Comparison of ENCODE assay signal across 20 cellular contexts in genomic region chr13:84810781-84811180, GRCh38.
A peak's percentile ranks its signal among the peaks of the same experiment; 100 is the strongest.
DNase-seq lines count a peak whose midpoint lies in the region; ATAC-seq and TF ChIP-seq lines count a peak whose summit lies in the region.
"Had no signal": no experiment of that assay in that cellular context is flagged by ENCODE, and none has a peak within 500 bp of the region (broad histone marks: within the 10 kb centered on the region; RNA-seq: fewer than 3 reads in every experiment).

No MANE protein-coding gene starts in this region.

- H2BK15ac ChIP-seq in mesendoderm (replicated peaks; ENCODE audit: low read depth): no peak overlapping the region

- no peak overlapping the region for H2AK5ac ChIP-seq in mesendoderm (ENCODE audit: low read length)

- POLR2A ChIA-PET in MCF 10A (lab: Yijun Ruan, JAX) (no interaction called here), WTC11 (lab: Charles Lee) (no interaction called here)

- H3K79me2 ChIP-seq in mesendoderm (ENCODE audit: control insufficient read depth, insufficient read depth, low read length) (no peaks in the 10 kb centered on the region), Karpas-422 (ENCODE audit: low read length) (no peaks in the 10 kb centered on the region)

- TF ChIP-seq POLR2A in breast epithelium (IDR thresholded peaks at IDR 0.05): no peak

- intact Hi-C loops in MCF 10A (cut with micrococcal nuclease) (no loop called here), breast epithelium (cut with DNase I; ENCODE audit: low total_unique reads) (no loop called here)

- no peak overlapping the region for H3K9ac ChIP-seq in mesendoderm (ENCODE audit: low read length)
- no peak overlapping the region for H3K9ac ChIP-seq in Karpas-422 (ENCODE audit: low read length)

- no peaks in the 10 kb centered on the region for H3K9me2 ChIP-seq in Karpas-422 (replicated peaks; ENCODE audit: insufficient read depth, low read length)

- H3K4me3 ChIP-seq in breast epithelium (no peak overlapping the region), mesendoderm (ENCODE audit: low read length) (no peak overlapping the region), Karpas-422 (ENCODE audit: low read length) (no peak overlapping the region)
- H3K4me3 ChIP-seq: SJCRH30 had no signal

- H3K9me3 ChIP-seq in breast epithelium (no peaks in the 10 kb centered on the region), Karpas-422 (ENCODE audit: low read length) (no peaks in the 10 kb centered on the region)
- H3K9me3 ChIP-seq: SJCRH30 had no signal

- no peak for DNase-seq in MCF 10A (ENCODE audit: unreplicated experiment)
- DNase-seq in breast epithelium (ENCODE audit: low spot score in 2 of 2): no peak
- no peak for DNase-seq in WTC11 (ENCODE audit: low spot score)
- DNase-seq in mesendoderm: peak; percentile 78
- no peak for DNase-seq in endothelial cell (ENCODE audit: low spot score)
- no peak for DNase-seq in HuH-7 (ENCODE audit: low spot score)
- DNase-seq in Karpas-422: no peak
- DNase-seq: 8988T; CD8-positive, alpha-beta T cell; DMS79 treated with DMSO at 0.1 percent for 48 hours; GF-D8; GOT3; MV-4-11; NCI-H1930; NCI-H446 treated with DMSO at 0.1 percent for 48 hours; NK-92 treated with Interleukin-12 subunit alpha and Interleukin-12 subunit beta, amount 100 ng/mL, for 24 hours had no signal

- H3K4me2 ChIP-seq in mesendoderm (ENCODE audit: low read length): no peak overlapping the region
- no peak overlapping the region for H3K4me2 ChIP-seq in Karpas-422 (ENCODE audit: low read depth, low read length, poor library complexity, severe bottlenecking)

- WGBS in mesendoderm (ENCODE audit: extremely low coverage, insufficient coverage, low lambda C conversion rate): no CpG with 5 or more reads among the region's 4 CpGs

- H3K56ac ChIP-seq in mesendoderm (ENCODE audit: low read length): no peak overlapping the region

- H3K79me1 ChIP-seq in mesendoderm (ENCODE audit: low read length): no peaks in the 10 kb centered on the region

- H2BK120ac ChIP-seq in mesendoderm (ENCODE audit: low read depth, low read length): no peak overlapping the region

- H3K9me3 Mint-ChIP-seq in MCF 10A (ENCODE audit: unreplicated experiment): no peaks in the 10 kb centered on the region
- no peaks in the 10 kb centered on the region for H3K9me3 Mint-ChIP-seq in WTC11
- no peaks in the 10 kb centered on the region for H3K9me3 Mint-ChIP-seq in endothelial cell (ENCODE audit: unreplicated experiment)
- H3K9me3 Mint-ChIP-seq: CD8-positive, alpha-beta T cell had no signal

- no peak overlapping the region for H4K8ac ChIP-seq in mesendoderm (ENCODE audit: low read depth, low read length)

- H3K27ac Mint-ChIP-seq in MCF 10A (ENCODE audit: low read depth, unreplicated experiment) (peak overlapping the region; percentile 16), WTC11 (peak overlapping the region; percentile 1; the same call in 1 of the 2 replicates), endothelial cell (ENCODE audit: unreplicated experiment) (no peak overlapping the region)
- H3K27ac Mint-ChIP-seq: CD8-positive, alpha-beta T cell; IgD-negative memory B cell had no signal

- TF ChIP-seq CTCF in MCF 10A (IDR thresholded peaks at IDR 0.05; ENCODE audit: unreplicated experiment) (no peak), breast epithelium (IDR thresholded peaks at IDR 0.05) (no peak), WTC11 (IDR thresholded peaks at IDR 0.05) (no peak), endothelial cell (IDR thresholded peaks at IDR 0.05; ENCODE audit: unreplicated experiment) (no peak)

- ATAC-seq in WTC11 (peak; percentile 76), GM21526 (IDR thresholded peaks at IDR 0.05; ENCODE audit: low FRiP score, unreplicated experiment) (no peak)
- ATAC-seq: CD8-positive, alpha-beta T cell had no signal

- no peaks in the 10 kb centered on the region for H3K36me3 ChIP-seq in breast epithelium
- H3K36me3 ChIP-seq in mesendoderm (ENCODE audit: control insufficient read depth, insufficient read depth, low read length): no peaks in the 10 kb centered on the region
- H3K36me3 ChIP-seq in Karpas-422 (ENCODE audit: insufficient read depth, low read length): no peaks in the 10 kb centered on the region
- H3K36me3 ChIP-seq: SJCRH30 had no signal

- H3K27ac ChIP-seq in breast epithelium: no peak overlapping the region
- H3K27ac ChIP-seq in mesendoderm (ENCODE audit: low read depth, low read length): no peak overlapping the region
- H3K27ac ChIP-seq in Karpas-422 (ENCODE audit: low read length): no peak overlapping the region
- H3K27ac ChIP-seq: RWPE1, SJCRH30 had no signal

- H3K36me3 Mint-ChIP-seq in MCF 10A (ENCODE audit: insufficient read depth, unreplicated experiment): no peaks in the 10 kb centered on the region
- H3K36me3 Mint-ChIP-seq in WTC11: no peaks in the 10 kb centered on the region
- no peaks in the 10 kb centered on the region for H3K36me3 Mint-ChIP-seq in endothelial cell (ENCODE audit: low read depth, unreplicated experiment)
- H3K36me3 Mint-ChIP-seq: CD8-positive, alpha-beta T cell; IgD-negative memory B cell had no signal

- no peak overlapping the region for H2BK5ac ChIP-seq in mesendoderm (ENCODE audit: low read length)

- no peak overlapping the region for H2AFZ ChIP-seq in Karpas-422 (ENCODE audit: low read length)

- no peak overlapping the region for H3K23ac ChIP-seq in mesendoderm (ENCODE audit: low read length)

- H3K27me3 Mint-ChIP-seq in MCF 10A (ENCODE audit: insufficient read depth, unreplicated experiment) (no peaks in the 10 kb centered on the region), WTC11 (ENCODE audit: low read depth) (no peaks in the 10 kb centered on the region), endothelial cell (ENCODE audit: unreplicated experiment) (no peaks in the 10 kb centered on the region)
- H3K27me3 Mint-ChIP-seq: IgD-negative memory B cell had no signal

- no peak overlapping the region for H3K18ac ChIP-seq in mesendoderm (ENCODE audit: low read length)

- no peaks in the 10 kb centered on the region for H3K4me1 Mint-ChIP-seq in MCF 10A (ENCODE audit: insufficient read depth, unreplicated experiment)
- H3K4me1 Mint-ChIP-seq in WTC11: peaks cover 15% of the 10 kb centered on the region
- no peaks in the 10 kb centered on the region for H3K4me1 Mint-ChIP-seq in endothelial cell (ENCODE audit: unreplicated experiment)
- H3K4me1 Mint-ChIP-seq: IgD-negative memory B cell had no signal

- no TSS peak for BruUV-seq in MCF 10A (replicated peaks; lab: Mats Ljungman, UMichigan)

- CTCF ChIA-PET in MCF 10A (lab: Yijun Ruan, JAX) (no interaction called here), WTC11 (lab: Charles Lee) (interaction anchor here (0.7 kb wide), 1 partner anchor 552 kb away, joined by 3 read pairs; no protein-coding TSS in a partner anchor)

- H3K4me3 Mint-ChIP-seq in MCF 10A (ENCODE audit: unreplicated experiment) (no peak overlapping the region), WTC11 (no peak overlapping the region), endothelial cell (ENCODE audit: unreplicated experiment) (no peak overlapping the region)
- H3K4me3 Mint-ChIP-seq: CD8-positive, alpha-beta T cell; IgD-negative memory B cell had no signal

- H3K27me3 ChIP-seq in breast epithelium (no peaks in the 10 kb centered on the region), mesendoderm (ENCODE audit: insufficient read depth, low read length, poor library complexity) (no peaks in the 10 kb centered on the region), Karpas-422 (ENCODE audit: low read length) (no peaks in the 10 kb centered on the region)
- H3K27me3 ChIP-seq: SJCRH30 had no signal

- H3K4ac ChIP-seq in mesendoderm (ENCODE audit: low read depth, low read length): no peak overlapping the region

- no peaks in the 10 kb centered on the region for H4K20me1 ChIP-seq in Karpas-422 (ENCODE audit: insufficient read depth, low read depth, low read length)

- no peak overlapping the region for H4K5ac ChIP-seq in mesendoderm (ENCODE audit: low read length)

- H3K4me1 ChIP-seq in breast epithelium (no peaks in the 10 kb centered on the region), mesendoderm (ENCODE audit: control insufficient read depth, low read depth, low read length) (no peaks in the 10 kb centered on the region), Karpas-422 (ENCODE audit: low read length) (no peaks in the 10 kb centered on the region)
- H3K4me1 ChIP-seq: SJCRH30 had no signal

TF ChIP-seq in WTC11, 78 proteins besides CTCF, POLR2A, EP300 and RAD21 (continues in another document):
- TF ChIP-seq NFE2L1 (CRISPR knock-in tag; IDR thresholded peaks at IDR 0.05) (no peak), FOXP4 (CRISPR knock-in tag; IDR thresholded peaks at IDR 0.05) (no peak), ZNF416 (CRISPR knock-in tag; IDR thresholded peaks at IDR 0.05) (no peak), IRF1 (CRISPR knock-in tag; IDR thresholded peaks at IDR 0.05) (no peak)
- TF ChIP-seq, protein P1, sequence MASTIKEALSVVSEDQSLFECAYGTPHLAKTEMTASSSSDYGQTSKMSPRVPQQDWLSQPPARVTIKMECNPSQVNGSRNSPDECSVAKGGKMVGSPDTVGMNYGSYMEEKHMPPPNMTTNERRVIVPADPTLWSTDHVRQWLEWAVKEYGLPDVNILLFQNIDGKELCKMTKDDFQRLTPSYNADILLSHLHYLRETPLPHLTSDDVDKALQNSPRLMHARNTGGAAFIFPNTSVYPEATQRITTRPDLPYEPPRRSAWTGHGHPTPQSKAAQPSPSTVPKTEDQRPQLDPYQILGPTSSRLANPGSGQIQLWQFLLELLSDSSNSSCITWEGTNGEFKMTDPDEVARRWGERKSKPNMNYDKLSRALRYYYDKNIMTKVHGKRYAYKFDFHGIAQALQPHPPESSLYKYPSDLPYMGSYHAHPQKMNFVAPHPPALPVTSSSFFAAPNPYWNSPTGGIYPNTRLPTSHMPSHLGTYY (CRISPR knock-in tag; IDR thresholded peaks at IDR 0.05): no peak
